Comparison of ENCODE assay signal across 24 cellular contexts in genomic region chrX:25006586-25007058, GRCh38. TPM values are rescaled to one million over a fixed set of nuclear protein-coding genes. Genes with fewer than 3 reads are reported as not detected.
A peak's percentile ranks its signal among the peaks of the same experiment; 100 is the strongest.
DNase-seq lines count a peak whose midpoint lies in the region; ATAC-seq and TF ChIP-seq lines count a peak whose summit lies in the region.
"Had no signal": no experiment of that assay in that cellular context is flagged by ENCODE, and none has a peak within 500 bp of the region (broad histone marks: within the 10 kb centered on the region; RNA-seq: fewer than 3 reads in every experiment).

No MANE protein-coding gene starts in this region.

- CTCF ChIA-PET in mammary epithelial cell (lab: Charles Lee; ENCODE audit: low non-redundant PET), result no interaction called here

- no peaks in the 10 kb centered on the region for H3K9me2 ChIP-seq in MM.1S (replicated peaks; ENCODE audit: insufficient read depth, low read length)

- intact Hi-C loops in mammary epithelial cell (cut with micrococcal nuclease), result no loop called here
- intact Hi-C loops in breast epithelium (cut with DNase I; ENCODE audit: low total_unique reads), result no loop called here
- intact Hi-C loops in testis (cut with DNase I; ENCODE audit: low total_unique reads), result no loop called here

- H3K9ac ChIP-seq in mammary epithelial cell (ENCODE audit: insufficient read depth, low read length) (no peak overlapping the region), MM.1S (ENCODE audit: low read length) (no peak overlapping the region)
- H3K9ac ChIP-seq: parathyroid adenoma had no signal

- H3K27ac ChIP-seq in mammary epithelial cell (ENCODE audit: insufficient read depth, low read depth, low read length) (no peak overlapping the region), breast epithelium (no peak overlapping the region), MM.1S (ENCODE audit: low read length) (no peak overlapping the region), foreskin keratinocyte (no peak overlapping the region), testis (peak overlapping the region; percentile 77 to 85)
- H3K27ac ChIP-seq: HL-60, parathyroid adenoma, VCaP had no signal

- no peaks in the 10 kb centered on the region for H3F3A ChIP-seq in MM.1S (ENCODE audit: insufficient read depth, low read length)

- BruUV-seq in mammary epithelial cell (replicated peaks; lab: Mats Ljungman, UMichigan), result no TSS peak

- peaks cover 27% of the 10 kb centered on the region for H3K27me3 ChIP-seq in mammary epithelial cell (ENCODE audit: insufficient read depth, low read length)
- peaks cover 3 to 99% of the 10 kb centered on the region in 2 donors for H3K27me3 ChIP-seq in breast epithelium
- H3K27me3 ChIP-seq in MM.1S (replicated peaks; ENCODE audit: insufficient read depth, low read length), result peaks cover 16% of the 10 kb centered on the region
- peaks cover 97% of the 10 kb centered on the region for H3K27me3 ChIP-seq in foreskin keratinocyte
- no peaks in the 10 kb centered on the region for H3K27me3 ChIP-seq in testis

- H3K4me3 ChIP-seq in mammary epithelial cell (replicated peaks in 1 of 3; ENCODE audit: insufficient read depth in 1 of 3, low read depth in 2 of 3, low read length in 3 of 3), result peak overlapping the region in 2 of 3 experiments; percentile 12 to 20
- H3K4me3 ChIP-seq in breast epithelium, result no peak overlapping the region
- peak overlapping the region; percentile 15; the same call in 1 of the 2 replicates for H3K4me3 ChIP-seq in MM.1S (ENCODE audit: low read length)
- H3K4me3 ChIP-seq in testis, result peak overlapping the region in 1 of 2 donors; percentile 31
- H3K4me3 ChIP-seq: HAP-1 had no signal

- no peaks in the 10 kb centered on the region for H4K20me1 ChIP-seq in mammary epithelial cell (ENCODE audit: insufficient read depth, low read length)
- H4K20me1 ChIP-seq in MM.1S (ENCODE audit: insufficient read depth, low read length), result no peaks in the 10 kb centered on the region

- H3K9me3 ChIP-seq in mammary epithelial cell (replicated peaks; ENCODE audit: insufficient read depth, low read length), result peaks cover 3% of the 10 kb centered on the region
- no peaks in the 10 kb centered on the region for H3K9me3 ChIP-seq in breast epithelium
- H3K9me3 ChIP-seq in MM.1S (replicated peaks; ENCODE audit: insufficient read depth, low read length), result no peaks in the 10 kb centered on the region
- no peaks in the 10 kb centered on the region for H3K9me3 ChIP-seq in testis
- H3K9me3 ChIP-seq: HAP-1 had no signal

- 19% methylated on average over 7 of the region's 7 CpGs for whole genome bisulfite sequencing in mammary epithelial cell (ENCODE audit: low coverage, missing lambda C conversion rate)
- 12 to 17% methylated on average over 7 of the region's 7 CpGs for WGBS in testis, 2 donors

- dilution Hi-C loops in mammary epithelial cell (cut with HindIII; ENCODE audit: low sequenced_read_pairs), result no loop called here

- in situ Hi-C loops in mammary epithelial cell (cut with MboI; ENCODE audit: low sequenced_read_pairs in 2 of 2), result no loop called here

- peak; percentile 22 for ATAC-seq in foreskin keratinocyte
- no peak for ATAC-seq in GM19467 (IDR thresholded peaks at IDR 0.05; ENCODE audit: unreplicated experiment)
- ATAC-seq: esophagus mucosa, left ventricle myocardium superior, T-cell had no signal

- peak overlapping the region; percentile 53 for H2AFZ ChIP-seq in mammary epithelial cell (ENCODE audit: low read depth, low read length)
- no peak overlapping the region for H2AFZ ChIP-seq in MM.1S (ENCODE audit: low read length)
- H2AFZ ChIP-seq: parathyroid adenoma had no signal

- peaks cover 15% of the 10 kb centered on the region for H3K4me1 ChIP-seq in mammary epithelial cell (ENCODE audit: insufficient read depth, low read length)
- no peaks in the 10 kb centered on the region for H3K4me1 ChIP-seq in breast epithelium
- H3K4me1 ChIP-seq in MM.1S (ENCODE audit: low read length), result no peaks in the 10 kb centered on the region
- H3K4me1 ChIP-seq in foreskin keratinocyte, result no peaks in the 10 kb centered on the region
- H3K4me1 ChIP-seq in testis, result no peaks in the 10 kb centered on the region
- H3K4me1 ChIP-seq: HAP-1, parathyroid adenoma had no signal

- H3K79me2 ChIP-seq in mammary epithelial cell (ENCODE audit: insufficient read depth, low read length), result no peaks in the 10 kb centered on the region
- no peaks in the 10 kb centered on the region for H3K79me2 ChIP-seq in MM.1S (ENCODE audit: low read length)
- H3K79me2 ChIP-seq: parathyroid adenoma had no signal

- peak overlapping the region; percentile 62 for H3K4me2 ChIP-seq in mammary epithelial cell (ENCODE audit: insufficient read depth, low read depth, low read length)
- H3K4me2 ChIP-seq in MM.1S (ENCODE audit: low read depth, low read length), result peak overlapping the region; percentile 41

- no peak for TF ChIP-seq POLR2A in breast epithelium (IDR thresholded peaks at IDR 0.05)
- TF ChIP-seq POLR2A in testis (IDR thresholded peaks at IDR 0.05), result no peak

- DNase-seq in mammary epithelial cell (no peak), breast epithelium (ENCODE audit: low spot score in 2 of 2) (no peak), MM.1S (no peak), foreskin keratinocyte (no peak), testis (no peak), NCI-H187 treated with DMSO at 0.1 percent for 48 hours (lab: John Stamatoyannopoulos, UW) (no peak), NOMO-1 (lab: John Stamatoyannopoulos, UW; ENCODE audit: unreplicated experiment in 2 of 2) (no peak)
- DNase-seq: Calu3, dorsolateral prefrontal cortex, EL, KG1, left ventricle myocardium superior, NCI-H2081, NCI-H524 treated with DMSO at 0.1 percent for 48 hours, SHP77, T-cell had no signal

- H3K36me3 ChIP-seq in mammary epithelial cell (ENCODE audit: insufficient read depth, low read length) (no peaks in the 10 kb centered on the region), breast epithelium (no peaks in the 10 kb centered on the region), MM.1S (replicated peaks; ENCODE audit: insufficient read depth, low read length) (no peaks in the 10 kb centered on the region), testis (ENCODE audit: low read depth, missing control alignments) (no peaks in the 10 kb centered on the region)
- H3K36me3 ChIP-seq: HAP-1 had no signal

- TF ChIP-seq CTCF in mammary epithelial cell (conservative IDR thresholded peaks at IDR 0.05 in 1 of 2, IDR thresholded peaks at IDR 0.05 in 1 of 2; ENCODE audit: extremely low read depth in 1 of 2, insufficient read depth in 1 of 2, low read depth in 1 of 2, low read length in 2 of 2) (no peak), breast epithelium (IDR thresholded peaks at IDR 0.05) (no peak), MM.1S (IDR thresholded peaks at IDR 0.05; ENCODE audit: low read length) (no peak), foreskin keratinocyte (conservative IDR thresholded peaks at IDR 0.05) (no peak), testis (IDR thresholded peaks at IDR 0.05) (no peak)

RNA-seq across cellular contexts. Expression of gene ARX, which starts 9.1 kb away (rescaled TPM):
- total RNA-seq in mammary epithelial cell (not detected), breast epithelium (under 1 TPM in 1 of 3 donors, not detected in 2; 0.33 TPM), foreskin keratinocyte (not detected in 2 replicates), testis (10 to 100 TPM in 1 of 2 donors, 1 to 10 TPM in 1; 7.7 to 13.4 TPM)
- polyA plus RNA-seq in mammary epithelial cell (not detected), foreskin keratinocyte (not detected in 2 replicates), testis (ENCODE audit: insufficient read depth, low read depth, low replicate concordance) (4.9 TPM)
- not detected for polyA minus RNA-seq in mammary epithelial cell
- total RNA-seq: Calu3, esophagus mucosa, glomerular endothelial cell, left ventricle myocardium superior, subcutaneous adipose tissue, T-cell had no signal

Comparison
In these comparisons a context has a peak if more than half of its experiments do, and no peak if none do; other contexts are left out.
1. H3K4me3 ChIP-seq: peak in mammary epithelial cell (2 of 3) and MM.1S (single experiment); none in breast epithelium (0 of 3).
2. H3K27ac ChIP-seq: peak in testis (2 of 2); none in mammary epithelial cell (single experiment), breast epithelium (0 of 2), MM.1S (single experiment) and foreskin keratinocyte (single experiment).